Comparison of ENCODE assay signal across 1 cellular context in the genomic region with DNA sequence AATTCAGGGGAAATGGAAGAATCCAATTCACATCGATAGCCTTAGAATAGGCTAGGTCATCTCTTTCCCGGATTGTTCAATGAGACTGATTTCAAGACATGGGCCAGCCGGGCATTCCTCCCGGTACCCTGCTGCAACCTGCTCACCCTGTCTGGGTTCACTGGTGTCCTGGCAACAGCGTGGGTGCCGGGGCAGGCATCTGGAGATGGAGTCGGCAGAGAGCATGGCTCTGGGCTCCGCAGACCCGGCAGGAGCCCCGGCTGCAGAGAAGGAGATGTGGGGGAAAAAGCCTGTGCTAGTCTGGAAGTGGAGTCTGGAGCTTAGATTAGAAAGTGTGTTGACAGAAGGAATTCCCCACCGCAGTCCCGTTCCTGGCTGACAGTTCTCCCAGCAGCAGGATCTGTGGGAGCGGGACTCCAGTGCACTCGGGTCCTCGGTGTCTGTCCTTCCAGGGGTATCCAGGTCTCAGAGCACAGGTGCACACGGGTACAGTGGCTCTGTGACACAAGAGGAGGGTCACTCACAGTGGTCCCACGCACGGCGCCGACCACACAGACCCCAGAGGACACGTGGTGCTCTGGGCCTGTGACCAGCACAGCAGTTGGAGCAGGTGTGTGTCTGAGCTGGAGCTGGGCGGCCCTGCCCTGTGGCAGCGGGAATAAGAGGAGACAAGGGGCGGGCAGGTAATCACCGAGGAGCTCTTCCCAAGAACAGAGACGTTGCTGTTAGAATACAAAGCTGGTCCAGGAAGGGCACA.
TF ChIP-seq lines count a peak whose summit lies in the region.

No MANE protein-coding gene starts in this region.

TF ChIP-seq in HepG2, 621 proteins besides CTCF, POLR2A, EP300 and RAD21:
- no peak for TF ChIP-seq SIX1 (CRISPR knock-in tag; IDR thresholded peaks at IDR 0.05; ENCODE audit: borderline replicate concordance)
- TF ChIP-seq TBX3 (IDR thresholded peaks at IDR 0.05; ENCODE audit: borderline replicate concordance): no peak
- TF ChIP-seq, protein P1, sequence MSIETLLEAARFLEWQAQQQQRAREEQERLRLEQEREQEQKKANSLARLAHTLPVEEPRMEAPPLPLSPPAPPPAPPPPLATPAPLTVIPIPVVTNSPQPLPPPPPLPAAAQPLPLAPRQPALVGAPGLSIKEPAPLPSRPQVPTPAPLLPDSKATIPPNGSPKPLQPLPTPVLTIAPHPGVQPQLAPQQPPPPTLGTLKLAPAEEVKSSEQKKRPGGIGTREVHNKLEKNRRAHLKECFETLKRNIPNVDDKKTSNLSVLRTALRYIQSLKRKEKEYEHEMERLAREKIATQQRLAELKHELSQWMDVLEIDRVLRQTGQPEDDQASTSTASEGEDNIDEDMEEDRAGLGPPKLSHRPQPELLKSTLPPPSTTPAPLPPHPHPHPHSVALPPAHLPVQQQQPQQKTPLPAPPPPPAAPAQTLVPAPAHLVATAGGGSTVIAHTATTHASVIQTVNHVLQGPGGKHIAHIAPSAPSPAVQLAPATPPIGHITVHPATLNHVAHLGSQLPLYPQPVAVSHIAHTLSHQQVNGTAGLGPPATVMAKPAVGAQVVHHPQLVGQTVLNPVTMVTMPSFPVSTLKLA (IDR thresholded peaks at IDR 0.05): peak; percentile 58; the same call in 1 of the 2 replicates
- TF ChIP-seq, protein P2, sequence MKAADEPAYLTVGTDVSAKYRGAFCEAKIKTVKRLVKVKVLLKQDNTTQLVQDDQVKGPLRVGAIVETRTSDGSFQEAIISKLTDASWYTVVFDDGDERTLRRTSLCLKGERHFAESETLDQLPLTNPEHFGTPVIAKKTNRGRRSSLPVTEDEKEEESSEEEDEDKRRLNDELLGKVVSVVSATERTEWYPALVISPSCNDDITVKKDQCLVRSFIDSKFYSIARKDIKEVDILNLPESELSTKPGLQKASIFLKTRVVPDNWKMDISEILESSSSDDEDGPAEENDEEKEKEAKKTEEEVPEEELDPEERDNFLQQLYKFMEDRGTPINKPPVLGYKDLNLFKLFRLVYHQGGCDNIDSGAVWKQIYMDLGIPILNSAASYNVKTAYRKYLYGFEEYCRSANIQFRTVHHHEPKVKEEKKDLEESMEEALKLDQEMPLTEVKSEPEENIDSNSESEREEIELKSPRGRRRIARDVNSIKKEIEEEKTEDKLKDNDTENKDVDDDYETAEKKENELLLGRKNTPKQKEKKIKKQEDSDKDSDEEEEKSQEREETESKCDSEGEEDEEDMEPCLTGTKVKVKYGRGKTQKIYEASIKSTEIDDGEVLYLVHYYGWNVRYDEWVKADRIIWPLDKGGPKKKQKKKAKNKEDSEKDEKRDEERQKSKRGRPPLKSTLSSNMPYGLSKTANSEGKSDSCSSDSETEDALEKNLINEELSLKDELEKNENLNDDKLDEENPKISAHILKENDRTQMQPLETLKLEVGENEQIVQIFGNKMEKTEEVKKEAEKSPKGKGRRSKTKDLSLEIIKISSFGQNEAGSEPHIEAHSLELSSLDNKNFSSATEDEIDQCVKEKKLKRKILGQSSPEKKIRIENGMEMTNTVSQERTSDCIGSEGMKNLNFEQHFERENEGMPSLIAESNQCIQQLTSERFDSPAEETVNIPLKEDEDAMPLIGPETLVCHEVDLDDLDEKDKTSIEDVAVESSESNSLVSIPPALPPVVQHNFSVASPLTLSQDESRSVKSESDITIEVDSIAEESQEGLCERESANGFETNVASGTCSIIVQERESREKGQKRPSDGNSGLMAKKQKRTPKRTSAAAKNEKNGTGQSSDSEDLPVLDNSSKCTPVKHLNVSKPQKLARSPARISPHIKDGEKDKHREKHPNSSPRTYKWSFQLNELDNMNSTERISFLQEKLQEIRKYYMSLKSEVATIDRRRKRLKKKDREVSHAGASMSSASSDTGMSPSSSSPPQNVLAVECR (CRISPR knock-in tag; IDR thresholded peaks at IDR 0.05; ENCODE audit: borderline replicate concordance): no peak
- TF ChIP-seq, protein P3, sequence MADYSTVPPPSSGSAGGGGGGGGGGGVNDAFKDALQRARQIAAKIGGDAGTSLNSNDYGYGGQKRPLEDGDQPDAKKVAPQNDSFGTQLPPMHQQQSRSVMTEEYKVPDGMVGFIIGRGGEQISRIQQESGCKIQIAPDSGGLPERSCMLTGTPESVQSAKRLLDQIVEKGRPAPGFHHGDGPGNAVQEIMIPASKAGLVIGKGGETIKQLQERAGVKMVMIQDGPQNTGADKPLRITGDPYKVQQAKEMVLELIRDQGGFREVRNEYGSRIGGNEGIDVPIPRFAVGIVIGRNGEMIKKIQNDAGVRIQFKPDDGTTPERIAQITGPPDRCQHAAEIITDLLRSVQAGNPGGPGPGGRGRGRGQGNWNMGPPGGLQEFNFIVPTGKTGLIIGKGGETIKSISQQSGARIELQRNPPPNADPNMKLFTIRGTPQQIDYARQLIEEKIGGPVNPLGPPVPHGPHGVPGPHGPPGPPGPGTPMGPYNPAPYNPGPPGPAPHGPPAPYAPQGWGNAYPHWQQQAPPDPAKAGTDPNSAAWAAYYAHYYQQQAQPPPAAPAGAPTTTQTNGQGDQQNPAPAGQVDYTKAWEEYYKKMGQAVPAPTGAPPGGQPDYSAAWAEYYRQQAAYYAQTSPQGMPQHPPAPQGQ (CRISPR knock-in tag; IDR thresholded peaks at IDR 0.05; ENCODE audit: borderline replicate concordance): no peak
